Comparison of ENCODE assay signal across 9 cellular contexts in the genomic region with DNA sequence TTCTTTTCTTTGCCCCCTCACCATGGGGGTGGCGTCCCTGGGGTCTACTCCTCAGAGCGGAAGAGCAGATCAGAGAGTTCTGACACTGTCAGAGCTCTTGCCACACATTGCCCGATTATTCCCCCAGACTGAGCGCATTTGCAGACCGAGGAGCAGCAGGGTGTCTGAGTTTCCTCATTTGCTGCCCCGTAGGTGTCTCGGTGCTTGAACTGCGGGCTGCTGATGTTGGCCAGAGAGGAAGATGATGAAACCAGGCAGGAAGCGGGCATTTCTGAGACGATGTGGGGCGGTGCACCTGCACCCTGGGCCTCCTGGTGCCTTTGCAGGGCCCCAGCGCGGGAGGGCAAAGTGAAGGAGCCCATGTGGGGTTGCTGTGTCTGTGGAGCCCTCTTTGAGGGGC. TPM values are rescaled to one million over a fixed set of nuclear protein-coding genes. Genes with fewer than 3 reads are reported as not detected.
DNase-seq lines count a peak whose midpoint lies in the region; ATAC-seq lines count a peak whose summit lies in the region.
"Had no signal": no experiment of that assay in that cellular context is flagged by ENCODE, and none has a peak within 500 bp of the region (broad histone marks: within the 10 kb centered on the region; RNA-seq: fewer than 3 reads in every experiment).

No MANE protein-coding gene starts in this region.

- H3K27me3 ChIP-seq in layer of hippocampus (ENCODE audit: control insufficient read depth, insufficient read depth, low read length) (no peaks in the 10 kb centered on the region), MG63 (no peaks in the 10 kb centered on the region)

- no peak overlapping the region for H3K4me3 ChIP-seq in MG63

- H3K9me3 ChIP-seq in MG63, result no peaks in the 10 kb centered on the region

- H3K27ac ChIP-seq in layer of hippocampus (ENCODE audit: low read depth, low read length), result peak overlapping the region; percentile 42
- H3K27ac ChIP-seq: KMS-11 had no signal

- no peaks in the 10 kb centered on the region for H3K36me3 ChIP-seq in MG63

- peak; percentile 75 for ATAC-seq in GM19397 (IDR thresholded peaks at IDR 0.05; ENCODE audit: unreplicated experiment)
- ATAC-seq in HG03571 (IDR thresholded peaks at IDR 0.05; ENCODE audit: unreplicated experiment), result peak; percentile 73

- peak; percentile 37 to 53 (median 51) for DNase-seq in activated CD8-positive, alpha-beta memory T cell treated with anti-CD3 and anti-CD28 coated beads for 48 hours (ENCODE audit: low read depth in 2 of 3, low spot score in 2 of 3)
- peak; percentile 54 to 81 for DNase-seq in stimulated activated CD8-positive, alpha-beta memory T cell treated with anti-CD3 and anti-CD28 coated beads, Interleukin-7, amount 100 ng/mL, for 48 hours (ENCODE audit: extremely low read depth in 1 of 2, low read depth in 1 of 2)
- DNase-seq in MG63 (no peak), 8988T (no peak), COR-L47 (lab: John Stamatoyannopoulos, UW) (no peak)

RNA-seq across cellular contexts. Expression of a gene that starts 55.2 kb away (rescaled TPM):
- total RNA-seq in MG63 (2014; rRNA removed; shearing (Covaris generic); ENCODE audit: low replicate concordance), result 2.3 and 3.0 TPM in 2 replicates

RNA-seq across cellular contexts. Expression of a gene that starts 55.5 kb away (rescaled TPM):
- total RNA-seq in MG63 (2014; rRNA removed; shearing (Covaris generic); ENCODE audit: low replicate concordance), result 0.79 and 1.9 TPM in 2 replicates

Comparison
In these comparisons a context has a peak if more than half of its experiments do, and no peak if none do; other contexts are left out.
1. DNase-seq: peak in activated CD8-positive, alpha-beta memory T cell treated with anti-CD3 and anti-CD28 coated beads for 48 hours (3 of 3) and stimulated activated CD8-positive, alpha-beta memory T cell treated with anti-CD3 and anti-CD28 coated beads, Interleukin-7, amount 100 ng/mL, for 48 hours (2 of 2); none in MG63 (single experiment), 8988T (single experiment) and COR-L47 (single experiment).